8 cellular contexts compared by ENCODE assay signal in the genomic region with DNA sequence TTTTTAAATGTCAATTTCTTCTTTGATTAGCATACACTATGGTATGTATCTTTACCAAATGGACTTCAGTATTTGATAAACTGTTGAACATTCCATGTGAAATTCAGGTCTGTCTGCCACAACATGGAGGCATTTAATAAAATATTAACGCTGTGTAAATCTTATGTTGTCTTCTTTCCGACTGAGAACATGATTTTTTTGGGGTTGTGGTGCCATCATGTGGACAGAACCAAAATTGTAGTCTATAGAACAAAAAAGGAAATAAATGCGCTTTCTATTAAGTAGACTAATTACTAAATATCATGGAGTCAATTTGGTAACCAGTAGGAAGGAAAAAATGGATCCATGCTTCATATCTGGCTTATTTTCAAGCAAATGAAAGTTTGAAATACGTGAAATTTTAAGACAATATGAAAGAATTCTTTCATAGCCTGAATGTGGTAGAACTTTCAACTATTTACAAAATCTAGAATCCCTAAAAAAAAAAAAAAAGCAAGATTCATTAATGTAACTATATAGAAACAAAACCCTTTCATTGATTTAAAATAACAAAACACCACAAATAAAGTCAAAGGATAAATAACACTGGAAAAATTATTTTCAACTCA.
DNase-seq lines count a peak whose midpoint lies in the region; ATAC-seq lines count a peak whose summit lies in the region.

No MANE protein-coding gene starts in this region.

- DNase-seq in AML-193 (lab: John Stamatoyannopoulos, UW) (peak; percentile 60 to 75), GDM1 (lab: John Stamatoyannopoulos, UW) (peak; percentile 27), NCI-H69 (lab: John Stamatoyannopoulos, UW) (peak; percentile 77), hippocampal formation (lab: John Stamatoyannopoulos, UW) (peak; percentile 14 to 70)
- DNase-seq in activated naive CD4-positive, alpha-beta T cell treated with anti-CD3 and anti-CD28 coated beads, Interleukin-2, amount 50 U/mL, for 16 hours = peak; percentile 14
- peak; percentile 5 to 9 for DNase-seq in stimulated activated CD4-positive, alpha-beta T cell treated with anti-CD3 and anti-CD28 coated beads, Interleukin-4, amount 100 ng/mL, for 4 hours

- ATAC-seq in GM18511 (IDR thresholded peaks at IDR 0.05; ENCODE audit: unreplicated experiment) (no peak), HG03565 (IDR thresholded peaks at IDR 0.05; ENCODE audit: unreplicated experiment) (no peak)

Comparison
In these comparisons a context has a peak if more than half of its experiments do, and no peak if none do; other contexts are left out.
1. DNase-seq: peak in every context shown above with its lines; median percentile 77 in NCI-H69; 68 in AML-193; 42 in hippocampal formation; 27 in GDM1; 14 in activated naive CD4-positive, alpha-beta T cell treated with anti-CD3 and anti-CD28 coated beads, Interleukin-2, amount 50 U/mL, for 16 hours; 7 in stimulated activated CD4-positive, alpha-beta T cell treated with anti-CD3 and anti-CD28 coated beads, Interleukin-4, amount 100 ng/mL, for 4 hours.